ENCODE assay signal across 1 cellular context in the genomic region with DNA sequence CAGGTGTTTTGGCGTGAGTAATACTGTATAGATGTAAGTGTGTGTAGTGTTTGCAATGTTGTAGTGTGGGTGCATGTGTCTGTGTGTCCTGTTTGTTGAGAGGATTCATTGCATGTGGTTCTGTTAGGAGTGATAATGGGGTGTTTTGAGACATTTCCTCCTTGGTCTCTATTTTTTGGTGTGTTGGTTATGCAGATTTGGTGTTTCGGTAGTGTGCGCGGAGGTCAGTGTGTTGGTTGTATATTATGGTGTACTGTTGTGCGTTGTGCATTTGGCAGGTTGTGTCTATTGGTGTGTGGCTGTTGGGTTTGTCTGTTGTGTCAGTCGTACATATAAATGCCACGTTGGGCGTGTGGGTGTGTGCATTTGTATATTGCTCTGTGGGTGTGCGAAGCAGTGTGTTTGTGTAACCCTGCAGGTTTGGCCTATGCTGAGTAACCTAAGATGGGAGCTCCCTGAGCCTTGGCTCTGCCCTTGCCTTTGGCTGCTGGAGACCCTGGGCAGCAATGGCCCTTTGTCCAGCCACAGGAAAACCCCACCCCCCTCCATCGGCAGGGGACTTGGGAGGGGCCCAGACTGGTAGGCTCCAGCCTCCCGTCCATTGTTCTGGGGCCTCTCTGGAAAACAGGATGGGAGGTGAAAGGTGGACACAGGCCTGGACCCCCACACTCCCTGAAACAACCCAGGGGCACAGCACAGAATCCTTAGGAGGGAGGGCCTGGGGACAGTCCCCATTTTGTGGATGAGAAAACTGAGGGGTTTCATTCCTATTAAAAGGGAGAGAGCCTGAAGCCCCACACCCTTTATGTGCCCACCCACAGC.
TF ChIP-seq lines count a peak whose summit lies in the region.

No MANE protein-coding gene starts in this region.

TF ChIP-seq in HepG2, 621 proteins besides CTCF, POLR2A, EP300 and RAD21 (continued from another document and continues in another):
- TF ChIP-seq, protein P1, sequence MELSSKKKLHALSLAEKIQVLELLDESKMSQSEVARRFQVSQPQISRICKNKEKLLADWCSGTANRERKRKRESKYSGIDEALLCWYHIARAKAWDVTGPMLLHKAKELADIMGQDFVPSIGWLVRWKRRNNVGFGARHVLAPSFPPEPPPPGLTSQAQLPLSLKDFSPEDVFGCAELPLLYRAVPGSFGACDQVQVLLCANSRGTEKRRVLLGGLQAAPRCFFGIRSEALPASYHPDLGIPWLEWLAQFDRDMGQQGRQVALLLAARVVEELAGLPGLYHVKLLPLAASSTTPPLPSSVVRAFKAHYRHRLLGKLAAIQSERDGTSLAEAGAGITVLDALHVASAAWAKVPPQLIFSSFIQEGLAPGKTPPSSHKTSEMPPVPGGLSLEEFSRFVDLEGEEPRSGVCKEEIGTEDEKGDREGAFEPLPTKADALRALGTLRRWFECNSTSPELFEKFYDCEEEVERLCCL (CRISPR knock-in tag; IDR thresholded peaks at IDR 0.05; ENCODE audit: borderline replicate concordance) = no peak
- TF ChIP-seq EZH2 (conservative IDR thresholded peaks at IDR 0.05; ENCODE audit: low read depth, low read length) = no peak
- no peak for TF ChIP-seq SUZ12 (IDR thresholded peaks at IDR 0.05; ENCODE audit: low read depth, low read length)
- TF ChIP-seq, protein P2, sequence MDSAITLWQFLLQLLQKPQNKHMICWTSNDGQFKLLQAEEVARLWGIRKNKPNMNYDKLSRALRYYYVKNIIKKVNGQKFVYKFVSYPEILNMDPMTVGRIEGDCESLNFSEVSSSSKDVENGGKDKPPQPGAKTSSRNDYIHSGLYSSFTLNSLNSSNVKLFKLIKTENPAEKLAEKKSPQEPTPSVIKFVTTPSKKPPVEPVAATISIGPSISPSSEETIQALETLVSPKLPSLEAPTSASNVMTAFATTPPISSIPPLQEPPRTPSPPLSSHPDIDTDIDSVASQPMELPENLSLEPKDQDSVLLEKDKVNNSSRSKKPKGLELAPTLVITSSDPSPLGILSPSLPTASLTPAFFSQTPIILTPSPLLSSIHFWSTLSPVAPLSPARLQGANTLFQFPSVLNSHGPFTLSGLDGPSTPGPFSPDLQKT (CRISPR knock-in tag; IDR thresholded peaks at IDR 0.05; ENCODE audit: borderline replicate concordance) = no peak
- TF ChIP-seq ZKSCAN5 (CRISPR knock-in tag; IDR thresholded peaks at IDR 0.05) = no peak
- peak; percentile 96 for TF ChIP-seq ZNF629 (CRISPR knock-in tag; conservative IDR thresholded peaks at IDR 0.05)
- no peak for TF ChIP-seq BRF2 (CRISPR knock-in tag; IDR thresholded peaks at IDR 0.05)
- no peak for TF ChIP-seq U2AF2 (IDR thresholded peaks at IDR 0.05; ENCODE audit: low read depth, low read length)
- no peak for TF ChIP-seq GPBP1L1 (CRISPR knock-in tag; IDR thresholded peaks at IDR 0.05)
- TF ChIP-seq ZNF180 (CRISPR knock-in tag; IDR thresholded peaks at IDR 0.05; ENCODE audit: borderline replicate concordance, low read depth) = no peak
- TF ChIP-seq ZNF101 (CRISPR knock-in tag; IDR thresholded peaks at IDR 0.05; ENCODE audit: borderline replicate concordance, low read depth) = no peak
- peak; percentile 80; the same call in 1 of the 2 replicates for TF ChIP-seq SMAD1 (CRISPR knock-in tag; IDR thresholded peaks at IDR 0.05; ENCODE audit: borderline replicate concordance, low read depth)
- no peak for TF ChIP-seq FOXM1 (CRISPR knock-in tag; IDR thresholded peaks at IDR 0.05)
- no peak for TF ChIP-seq ZNF33A (CRISPR knock-in tag; IDR thresholded peaks at IDR 0.05; ENCODE audit: borderline replicate concordance)
- TF ChIP-seq CEBPB (IDR thresholded peaks at IDR 0.05; ENCODE audit: borderline replicate concordance, low read depth, low read length) = 0 out of 2 replicates have a peak, but pooled peaks have one; percentile 4
- TF ChIP-seq MXD1 (CRISPR knock-in tag; IDR thresholded peaks at IDR 0.05) = no peak
- TF ChIP-seq, protein P3, sequence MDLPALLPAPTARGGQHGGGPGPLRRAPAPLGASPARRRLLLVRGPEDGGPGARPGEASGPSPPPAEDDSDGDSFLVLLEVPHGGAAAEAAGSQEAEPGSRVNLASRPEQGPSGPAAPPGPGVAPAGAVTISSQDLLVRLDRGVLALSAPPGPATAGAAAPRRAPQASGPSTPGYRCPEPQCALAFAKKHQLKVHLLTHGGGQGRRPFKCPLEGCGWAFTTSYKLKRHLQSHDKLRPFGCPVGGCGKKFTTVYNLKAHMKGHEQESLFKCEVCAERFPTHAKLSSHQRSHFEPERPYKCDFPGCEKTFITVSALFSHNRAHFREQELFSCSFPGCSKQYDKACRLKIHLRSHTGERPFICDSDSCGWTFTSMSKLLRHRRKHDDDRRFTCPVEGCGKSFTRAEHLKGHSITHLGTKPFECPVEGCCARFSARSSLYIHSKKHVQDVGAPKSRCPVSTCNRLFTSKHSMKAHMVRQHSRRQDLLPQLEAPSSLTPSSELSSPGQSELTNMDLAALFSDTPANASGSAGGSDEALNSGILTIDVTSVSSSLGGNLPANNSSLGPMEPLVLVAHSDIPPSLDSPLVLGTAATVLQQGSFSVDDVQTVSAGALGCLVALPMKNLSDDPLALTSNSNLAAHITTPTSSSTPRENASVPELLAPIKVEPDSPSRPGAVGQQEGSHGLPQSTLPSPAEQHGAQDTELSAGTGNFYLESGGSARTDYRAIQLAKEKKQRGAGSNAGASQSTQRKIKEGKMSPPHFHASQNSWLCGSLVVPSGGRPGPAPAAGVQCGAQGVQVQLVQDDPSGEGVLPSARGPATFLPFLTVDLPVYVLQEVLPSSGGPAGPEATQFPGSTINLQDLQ (CRISPR knock-in tag; IDR thresholded peaks at IDR 0.05) = peak; percentile 96; the same call in 1 of the 2 replicates
- peak; percentile 38; the same call in 1 of the 2 replicates for TF ChIP-seq SIX1 (CRISPR knock-in tag; IDR thresholded peaks at IDR 0.05; ENCODE audit: borderline replicate concordance)
- TF ChIP-seq CBFB (CRISPR knock-in tag; IDR thresholded peaks at IDR 0.05) = no peak
- TF ChIP-seq NFE2L2 (IDR thresholded peaks at IDR 0.05; ENCODE audit: low read length) = peak; percentile 1; the same call in 1 of the 2 replicates
- no peak for TF ChIP-seq IKZF1 (IDR thresholded peaks at IDR 0.05)
- peak; percentile 73 for TF ChIP-seq ZBTB3 (CRISPR knock-in tag; IDR thresholded peaks at IDR 0.05; ENCODE audit: borderline replicate concordance, low read depth)
- TF ChIP-seq DBP (CRISPR knock-in tag; IDR thresholded peaks at IDR 0.05; ENCODE audit: not compliant biosample characterization) = no peak
- no peak for TF ChIP-seq ZNF567 (CRISPR knock-in tag; IDR thresholded peaks at IDR 0.05; ENCODE audit: borderline replicate concordance)
- TF ChIP-seq MEIS2 (CRISPR knock-in tag; IDR thresholded peaks at IDR 0.05) = 0 out of 2 replicates have a peak, but pooled peaks have one; percentile 43
- TF ChIP-seq RFX3 (CRISPR knock-in tag; IDR thresholded peaks at IDR 0.05) = no peak
- no peak; the same call in 1 of the 2 replicates for TF ChIP-seq TBX3 (IDR thresholded peaks at IDR 0.05; ENCODE audit: borderline replicate concordance)
- no peak for TF ChIP-seq ATF1 (CRISPR knock-in tag; IDR thresholded peaks at IDR 0.05)
- TF ChIP-seq, protein P4, sequence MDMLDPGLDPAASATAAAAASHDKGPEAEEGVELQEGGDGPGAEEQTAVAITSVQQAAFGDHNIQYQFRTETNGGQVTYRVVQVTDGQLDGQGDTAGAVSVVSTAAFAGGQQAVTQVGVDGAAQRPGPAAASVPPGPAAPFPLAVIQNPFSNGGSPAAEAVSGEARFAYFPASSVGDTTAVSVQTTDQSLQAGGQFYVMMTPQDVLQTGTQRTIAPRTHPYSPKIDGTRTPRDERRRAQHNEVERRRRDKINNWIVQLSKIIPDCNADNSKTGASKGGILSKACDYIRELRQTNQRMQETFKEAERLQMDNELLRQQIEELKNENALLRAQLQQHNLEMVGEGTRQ (IDR thresholded peaks at IDR 0.05; ENCODE audit: low read depth, low read length) = no peak
- TF ChIP-seq, protein P4 (CRISPR knock-in tag; IDR thresholded peaks at IDR 0.05; ENCODE audit: borderline replicate concordance) = no peak
- TF ChIP-seq RBFOX2 (IDR thresholded peaks at IDR 0.05; ENCODE audit: low read depth, low read length) = no peak
- no peak for TF ChIP-seq PAWR (CRISPR knock-in tag; IDR thresholded peaks at IDR 0.05; ENCODE audit: borderline replicate concordance)
- no peak for TF ChIP-seq ATRX (CRISPR knock-in tag; IDR thresholded peaks at IDR 0.05; ENCODE audit: borderline replicate concordance)
- no peak for TF ChIP-seq ZNF616 (CRISPR knock-in tag; IDR thresholded peaks at IDR 0.05; ENCODE audit: low read depth)
- no peak for TF ChIP-seq NFE2 (CRISPR knock-in tag; IDR thresholded peaks at IDR 0.05)
- TF ChIP-seq ISX (CRISPR knock-in tag; conservative IDR thresholded peaks at IDR 0.05) = no peak
- no peak for TF ChIP-seq CHCHD3 (CRISPR knock-in tag; IDR thresholded peaks at IDR 0.05)
- TF ChIP-seq ZBTB34 (CRISPR knock-in tag; IDR thresholded peaks at IDR 0.05) = no peak
- TF ChIP-seq SRSF1 (optimal IDR thresholded peaks at IDR 0.05; ENCODE audit: low read depth, low read length) = peak; percentile 74
- peak; percentile 71; the same call in 1 of the 2 replicates for TF ChIP-seq UBTF (CRISPR knock-in tag; IDR thresholded peaks at IDR 0.05)
- TF ChIP-seq KAT7 (CRISPR knock-in tag; IDR thresholded peaks at IDR 0.05; ENCODE audit: borderline replicate concordance) = no peak
- TF ChIP-seq ZSCAN25 (CRISPR knock-in tag; IDR thresholded peaks at IDR 0.05) = 0 out of 2 replicates have a peak, but pooled peaks have one; percentile 24
- no peak for TF ChIP-seq NKX3-1 (CRISPR knock-in tag; IDR thresholded peaks at IDR 0.05)
- no peak; the same call in 1 of the 2 replicates for TF ChIP-seq YEATS4 (CRISPR knock-in tag; IDR thresholded peaks at IDR 0.05; ENCODE audit: borderline replicate concordance)
- peak; percentile 87 for TF ChIP-seq MED1 (CRISPR knock-in tag; IDR thresholded peaks at IDR 0.05)
- TF ChIP-seq ZNF143 (CRISPR knock-in tag; IDR thresholded peaks at IDR 0.05) = peak; percentile 40; the same call in 1 of the 2 replicates
- TF ChIP-seq ZNF138 (CRISPR knock-in tag; IDR thresholded peaks at IDR 0.05; ENCODE audit: low read depth) = no peak
- no peak for TF ChIP-seq PCBP1 (IDR thresholded peaks at IDR 0.05; ENCODE audit: borderline replicate concordance, low read depth, low read length)
